ENCODE assay signal across 1 cellular context in the genomic region with DNA sequence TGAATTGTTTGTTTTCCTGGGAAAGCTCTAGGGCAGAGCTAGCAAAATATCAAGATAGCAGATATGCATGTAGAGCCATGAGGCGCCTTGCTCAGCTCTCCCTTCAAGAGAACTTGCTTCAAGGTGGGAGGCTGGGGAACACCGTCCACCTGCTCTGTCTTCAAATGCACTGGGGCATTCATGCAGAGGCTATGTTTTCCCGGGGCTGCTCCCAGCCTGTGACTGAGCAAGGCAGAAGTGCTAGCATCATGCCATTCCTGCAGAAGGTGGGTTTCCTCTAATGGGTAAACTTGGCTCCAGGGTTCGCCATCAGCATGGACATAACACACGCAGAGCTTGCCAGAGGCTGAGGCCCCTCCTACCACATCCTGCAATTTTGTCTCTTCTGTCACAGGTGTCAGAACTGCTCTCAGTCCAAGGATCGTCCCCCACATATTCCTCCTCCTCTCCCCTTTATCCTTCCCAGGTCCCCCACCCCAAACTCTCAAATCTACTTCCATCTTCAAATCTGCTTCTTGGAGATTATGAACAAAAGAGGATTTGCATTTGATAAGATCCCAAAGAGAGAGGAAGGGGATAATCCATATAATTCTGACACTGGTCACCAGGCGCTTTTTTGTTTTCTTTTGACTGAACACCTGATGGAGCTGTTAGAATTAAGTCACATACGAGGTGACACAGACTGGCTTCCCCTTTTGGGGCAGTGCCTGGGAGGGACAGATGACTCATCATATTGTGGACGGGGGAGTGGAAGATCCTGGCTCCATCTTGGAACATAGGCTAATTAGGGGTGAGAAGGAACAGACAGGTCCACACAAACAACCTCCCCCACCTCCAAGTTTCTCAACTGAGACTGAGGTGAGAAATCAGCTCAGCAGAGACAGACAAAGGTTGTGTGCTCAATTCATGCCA.
TF ChIP-seq lines count a peak whose summit lies in the region.

No MANE protein-coding gene starts in this region.

TF ChIP-seq in K562, 482 proteins besides CTCF, POLR2A, EP300 and RAD21 (continued from another document):
- TF ChIP-seq ZNF449 (CRISPR knock-in tag; IDR thresholded peaks at IDR 0.05), result no peak
- peak; percentile 92 for TF ChIP-seq MAFF (IDR thresholded peaks at IDR 0.05; ENCODE audit: low read length)
- TF ChIP-seq POU5F1 (IDR thresholded peaks at IDR 0.05; ENCODE audit: borderline replicate concordance, low read depth, low read length, partially characterized antibody), result no peak
- TF ChIP-seq DDX20 (tag; IDR thresholded peaks at IDR 0.05; ENCODE audit: low read depth), result no peak
- TF ChIP-seq ARID1B (IDR thresholded peaks at IDR 0.05), result peak; percentile 59; the same call in 1 of the 2 replicates
- TF ChIP-seq PKNOX1 (IDR thresholded peaks at IDR 0.05), result no peak
- no peak for TF ChIP-seq ZBED1 (IDR thresholded peaks at IDR 0.05)
- TF ChIP-seq SMARCE1 (IDR thresholded peaks at IDR 0.05), result peak; percentile 71; the same call in 1 of the 2 replicates
- TF ChIP-seq, protein P1, sequence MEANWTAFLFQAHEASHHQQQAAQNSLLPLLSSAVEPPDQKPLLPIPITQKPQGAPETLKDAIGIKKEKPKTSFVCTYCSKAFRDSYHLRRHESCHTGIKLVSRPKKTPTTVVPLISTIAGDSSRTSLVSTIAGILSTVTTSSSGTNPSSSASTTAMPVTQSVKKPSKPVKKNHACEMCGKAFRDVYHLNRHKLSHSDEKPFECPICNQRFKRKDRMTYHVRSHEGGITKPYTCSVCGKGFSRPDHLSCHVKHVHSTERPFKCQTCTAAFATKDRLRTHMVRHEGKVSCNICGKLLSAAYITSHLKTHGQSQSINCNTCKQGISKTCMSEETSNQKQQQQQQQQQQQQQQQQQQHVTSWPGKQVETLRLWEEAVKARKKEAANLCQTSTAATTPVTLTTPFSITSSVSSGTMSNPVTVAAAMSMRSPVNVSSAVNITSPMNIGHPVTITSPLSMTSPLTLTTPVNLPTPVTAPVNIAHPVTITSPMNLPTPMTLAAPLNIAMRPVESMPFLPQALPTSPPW (CRISPR knock-in tag; IDR thresholded peaks at IDR 0.05), result peak; percentile 60; the same call in 1 of the 2 replicates
- no peak for TF ChIP-seq BRD9 (IDR thresholded peaks at IDR 0.05; ENCODE audit: low read depth, partially characterized antibody)
- TF ChIP-seq MYBL2 (IDR thresholded peaks at IDR 0.05; ENCODE audit: low read depth), result no peak
- no peak for TF ChIP-seq MYBL2 (CRISPR knock-in tag; IDR thresholded peaks at IDR 0.05; ENCODE audit: borderline replicate concordance)
- TF ChIP-seq ZC3H11A (IDR thresholded peaks at IDR 0.05; ENCODE audit: low read depth, low read length), result no peak
- TF ChIP-seq MED1 (CRISPR knock-in tag; IDR thresholded peaks at IDR 0.05; ENCODE audit: borderline replicate concordance), result no peak
- TF ChIP-seq ZBTB11 (CRISPR knock-in tag; IDR thresholded peaks at IDR 0.05), result 0 out of 6 replicates have a peak, but pooled peaks of 1 of the 3 experiments have one; percentile 33
- no peak for TF ChIP-seq FOS (IDR thresholded peaks at IDR 0.05; ENCODE audit: extremely low read depth, insufficient read length)
- no peak for TF ChIP-seq CBX3 (IDR thresholded peaks at IDR 0.05; ENCODE audit: borderline replicate concordance in 1 of 2, low read length in 2 of 2)
- TF ChIP-seq PML (IDR thresholded peaks at IDR 0.05; ENCODE audit: low read length), result no peak
- peak; percentile 91 for TF ChIP-seq C11orf30 (IDR thresholded peaks at IDR 0.05; ENCODE audit: low read depth)
- peak; percentile 96 for TF ChIP-seq NFE2 (IDR thresholded peaks at IDR 0.05; ENCODE audit: low read depth)
- TF ChIP-seq COPS2 (conservative IDR thresholded peaks at IDR 0.05), result no peak
- TF ChIP-seq, protein P2, sequence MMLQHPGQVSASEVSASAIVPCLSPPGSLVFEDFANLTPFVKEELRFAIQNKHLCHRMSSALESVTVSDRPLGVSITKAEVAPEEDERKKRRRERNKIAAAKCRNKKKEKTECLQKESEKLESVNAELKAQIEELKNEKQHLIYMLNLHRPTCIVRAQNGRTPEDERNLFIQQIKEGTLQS (IDR thresholded peaks at IDR 0.05), result peak; percentile 88
- TF ChIP-seq, protein P2 (CRISPR knock-in tag; conservative IDR thresholded peaks at IDR 0.05), result no peak
- peak; percentile 95 for TF ChIP-seq JUND (IDR thresholded peaks at IDR 0.05; ENCODE audit: borderline replicate concordance, low read depth, low read length)
- TF ChIP-seq JUND (tag; IDR thresholded peaks at IDR 0.05; ENCODE audit: borderline replicate concordance, low read depth, low read length), result peak; percentile 94
- no peak for TF ChIP-seq STAT6 (CRISPR knock-in tag; IDR thresholded peaks at IDR 0.05)
- peak; percentile 59 for TF ChIP-seq FOSL1 (tag; conservative IDR thresholded peaks at IDR 0.05)
- TF ChIP-seq BACH1 (tag; IDR thresholded peaks at IDR 0.05), result 0 out of 2 replicates have a peak, but pooled peaks have one; percentile 27
- TF ChIP-seq ZNF79 (CRISPR knock-in tag; IDR thresholded peaks at IDR 0.05; ENCODE audit: low read depth), result no peak
- no peak for TF ChIP-seq E2F4 (CRISPR knock-in tag; IDR thresholded peaks at IDR 0.05; ENCODE audit: low read depth)
- peak; percentile 77 for TF ChIP-seq ZNF316 (IDR thresholded peaks at IDR 0.05)
- peak; percentile 59; the same call in 1 of the 2 replicates for TF ChIP-seq SMARCA4 (IDR thresholded peaks at IDR 0.05)
- no peak for TF ChIP-seq SMAD4 (CRISPR knock-in tag; conservative IDR thresholded peaks at IDR 0.05)
- no peak for TF ChIP-seq ASH1L (IDR thresholded peaks at IDR 0.05; ENCODE audit: borderline replicate concordance, low read depth, partially characterized antibody)
- TF ChIP-seq L3MBTL2 (IDR thresholded peaks at IDR 0.05), result peak; percentile 5; the same call in 1 of the 2 replicates
- TF ChIP-seq RCOR1 (IDR thresholded peaks at IDR 0.05; ENCODE audit: borderline replicate concordance in 1 of 2, low read depth in 2 of 2, low read length in 2 of 2), result peak in 1 of 2 experiments; percentile 56; a peak in 1 of 4 replicates
- TF ChIP-seq ZNF696 (CRISPR knock-in tag; conservative IDR thresholded peaks at IDR 0.05), result no peak
- TF ChIP-seq MAFG (tag; conservative IDR thresholded peaks at IDR 0.05), result peak; percentile 92
- TF ChIP-seq SIN3B (IDR thresholded peaks at IDR 0.05; ENCODE audit: low read depth), result no peak
- TF ChIP-seq JUN (IDR thresholded peaks at IDR 0.05; ENCODE audit: borderline replicate concordance, low read depth, low read length), result peak; percentile 65
- TF ChIP-seq JUN (CRISPR knock-in tag; IDR thresholded peaks at IDR 0.05; ENCODE audit: borderline replicate concordance), result no peak
- TF ChIP-seq DEAF1 (CRISPR knock-in tag; IDR thresholded peaks at IDR 0.05), result no peak
- peak in 1 of 2 experiments; percentile 72; a peak in 2 of 4 replicates for TF ChIP-seq SRF (CRISPR knock-in tag; IDR thresholded peaks at IDR 0.05)
- peak; percentile 69 for TF ChIP-seq NFE2L1 (tag; IDR thresholded peaks at IDR 0.05; ENCODE audit: borderline replicate concordance, low read depth)
- TF ChIP-seq JUNB (CRISPR knock-in tag; conservative IDR thresholded peaks at IDR 0.05), result peak; percentile 80
- 0 out of 2 replicates have a peak, but pooled peaks have one; percentile 29 for TF ChIP-seq DPF2 (IDR thresholded peaks at IDR 0.05)
